26 cellular contexts compared by ENCODE assay signal in genomic region chr3:8891328-8891727, GRCh38.
"Had no signal": no experiment of that assay in that cellular context is flagged by ENCODE, and none has a peak within 500 bp of the region (broad histone marks: within the 10 kb centered on the region; RNA-seq: fewer than 3 reads in every experiment).

No MANE protein-coding gene starts in this region.

- H3K27ac ChIP-seq: body of pancreas, Peyer's patch, RWPE1, SJCRH30, VCaP had no signal

- ATAC-seq: activated CD4-positive, alpha-beta T cell treated with anti-CD3 and anti-CD28 coated beads for 36 hours; activated T-cell treated with anti-CD3 and anti-CD28 coated beads, Interleukin-2, amount 50 U/mL, for 72 hours; body of pancreas; T-helper 17 cell had no signal

- H3K27me3 ChIP-seq: body of pancreas, Peyer's patch, SJCRH30 had no signal

- DNase-seq: activated CD4-positive, alpha-beta memory T cell treated with anti-CD3 and anti-CD28 coated beads, Interleukin-2, amount 10 ng/mL, durations not matched to agents 7 days and 5 days; activated CD4-positive, alpha-beta T cell treated with anti-CD3 and anti-CD28 coated beads for 36 hours; activated CD4-positive, alpha-beta T cell treated with anti-CD3 and anti-CD28 coated beads, Interleukin-2, amount 50 U/mL, for 1 hour; activated naive CD4-positive, alpha-beta T cell treated with anti-CD3 and anti-CD28 coated beads, Interleukin-2, amount 50 U/mL, for 16 hours; activated naive CD8-positive, alpha-beta T cell treated with anti-CD3 and anti-CD28 coated beads, Interleukin-2, amount 10 ng/mL, durations not matched to agents 7 days and 5 days; activated T-cell treated with anti-CD3 and anti-CD28 coated beads, Interleukin-2, amount 50 U/mL, for 72 hours; aorta; body of pancreas; central memory CD4-positive, alpha-beta T cell; NCI-H1048; NCI-H146; NCI-H187 treated with DMSO at 0.1 percent for 48 hours; NCI-H2081 treated with DMSO at 0.1 percent for 48 hours; NCI-H2171; NCI-H2227 treated with DMSO at 0.1 percent for 48 hours; NCI-H526; NCI-H82; NK-92 treated with Interleukin-12 subunit alpha and Interleukin-12 subunit beta, amount 100 ng/mL, for 24 hours; OCI-M1; Peyer's patch; Right ventricle myocardium superior; SJCRH30; T-helper 17 cell; T-helper 9 cell had no signal

- H3K9me3 ChIP-seq: body of pancreas, Peyer's patch, SJCRH30 had no signal

- H3K4me3 ChIP-seq: body of pancreas, Peyer's patch, SJCRH30 had no signal

- H3K4me1 ChIP-seq: body of pancreas, Peyer's patch had no signal
